Comparison of ENCODE assay signal across 32 cellular contexts in genomic region chr15:38367476-38367875, GRCh38.
DNase-seq lines count a peak whose midpoint lies in the region; ATAC-seq and TF ChIP-seq lines count a peak whose summit lies in the region.
"Had no signal": no experiment of that assay in that cellular context is flagged by ENCODE, and none has a peak within 500 bp of the region (broad histone marks: within the 10 kb centered on the region; RNA-seq: fewer than 3 reads in every experiment).

No MANE protein-coding gene starts in this region.

- in situ Hi-C loops in astrocyte of the spinal cord (cut with HindIII; ENCODE audit: low sequenced_read_pairs): no loop called here

- DNase-seq in GM03348 (ENCODE audit: low spot score) (peak; percentile 57), astrocyte of the spinal cord (ENCODE audit: low read depth, low spot score) (peak; percentile 56), fibroblast of villous mesenchyme (ENCODE audit: low read depth) (peak; percentile 26), T1000 (lab: John Stamatoyannopoulos, UW) (no peak)
- DNase-seq: activated CD4-positive, alpha-beta T cell treated with anti-CD3 and anti-CD28 coated beads, Interleukin-2, amount 50 U/mL, for 48 hours; activated CD8-positive, alpha-beta memory T cell treated with anti-CD3 and anti-CD28 coated beads, Interleukin-2, amount 50 U/mL, for 4 hours; activated naive CD4-positive, alpha-beta T cell treated with Interleukin-2 at 50 U/mL for 16 hours; CD4-positive, alpha-beta T cell; effector CD4-positive, alpha-beta T cell; foreskin melanocyte; H9; heart right ventricle; Karpas-422; kidney; naive B cell; NCI-H1417; NCI-H2029 treated with DMSO at 0.1 percent for 48 hours; NCI-H526 treated with DMSO at 0.1 percent for 48 hours; posterior cingulate gyrus; right cardiac atrium; SHP77; stimulated activated CD4-positive, alpha-beta T cell treated with anti-CD3 and anti-CD28 coated beads, Interleukin-12 subunit alpha, Interleukin-12 subunit beta, amount 100 ng/mL, for 4 hours; stimulated activated CD4-positive, alpha-beta T cell treated with anti-CD3 and anti-CD28 coated beads, Interleukin-2, amount 100 ng/mL, for 48 hours; stimulated activated naive CD8-positive, alpha-beta T cell treated with anti-CD3 and anti-CD28 coated beads, Interleukin-15, amount 100 ng/mL, for 72 hours; T-helper 17 cell; thyroid gland had no signal

- TF ChIP-seq CTCF in astrocyte of the spinal cord (IDR thresholded peaks at IDR 0.05; ENCODE audit: low read depth, low read length) (no peak), fibroblast of villous mesenchyme (IDR thresholded peaks at IDR 0.05; ENCODE audit: insufficient read depth, low read depth, low read length) (no peak)

- H3K4me3 ChIP-seq in astrocyte of the spinal cord (ENCODE audit: low read depth, low read length): no peak overlapping the region
- no peak overlapping the region for H3K4me3 ChIP-seq in fibroblast of villous mesenchyme (ENCODE audit: low read depth, low read length)
- H3K4me3 ChIP-seq: heart right ventricle, thyroid gland, vagina had no signal

- ATAC-seq in HG02885 (IDR thresholded peaks at IDR 0.05; ENCODE audit: poor library complexity, unreplicated experiment) (no peak), HG02678 (IDR thresholded peaks at IDR 0.05; ENCODE audit: unreplicated experiment) (no peak), GM21723 (IDR thresholded peaks at IDR 0.05; ENCODE audit: unreplicated experiment) (no peak)
- ATAC-seq: activated CD4-positive, CD25-positive, alpha-beta regulatory T cell treated with anti-CD3 and anti-CD28 coated beads, Interleukin-2, amount 50 U/mL, for 24 hours; heart right ventricle; HepG2; right cardiac atrium; stimulated activated naive CD8-positive, alpha-beta T cell treated with anti-CD3 and anti-CD28 coated beads, Interleukin-15, amount 100 ng/mL, for 72 hours; T-helper 17 cell had no signal
